6 cellular contexts compared by ENCODE assay signal in genomic region chr3:184320099-184320445, GRCh38. TPM values are rescaled to one million over a fixed set of nuclear protein-coding genes. Genes with fewer than 3 reads are reported as not detected.
DNase-seq lines count a peak whose midpoint lies in the region; ATAC-seq and TF ChIP-seq lines count a peak whose summit lies in the region.

No MANE protein-coding gene starts in this region.

- ATAC-seq in PC-3 (peak; percentile 80), GM21528 (IDR thresholded peaks at IDR 0.05; ENCODE audit: low FRiP score, unreplicated experiment) (no peak)

- H3K79me2 ChIP-seq in PC-3 (ENCODE audit: low read length): peaks cover 93% of the 10 kb centered on the region

- peaks cover 40% of the 10 kb centered on the region for H3K4me1 ChIP-seq in PC-3 (ENCODE audit: insufficient read depth, low read length)
- H3K4me1 ChIP-seq in colonic mucosa: peaks cover 15% of the 10 kb centered on the region
- H3K4me1 ChIP-seq in ovary (ENCODE audit: insufficient read depth): peaks cover 15% of the 10 kb centered on the region

- H3K9me3 ChIP-seq in PC-3 (ENCODE audit: low read length): no peaks in the 10 kb centered on the region
- H3K9me3 ChIP-seq in colonic mucosa: no peaks in the 10 kb centered on the region
- H3K9me3 ChIP-seq in ovary: no peaks in the 10 kb centered on the region

- WGBS in ovary, 3 donors: 0 to 4% (median 1%) methylated on average over 4 of the region's 4 CpGs

- TF ChIP-seq POLR2A in ovary (IDR thresholded peaks at IDR 0.05): no peak

- H3K9me2 ChIP-seq in PC-3 (replicated peaks; ENCODE audit: low read length): no peaks in the 10 kb centered on the region

- H3K27ac ChIP-seq in PC-3 (ENCODE audit: low read length): peak overlapping the region; percentile 88
- peak overlapping the region; percentile 76 for H3K27ac ChIP-seq in colonic mucosa
- H3K27ac ChIP-seq in ovary: peak overlapping the region; percentile 63 to 73

- peak overlapping the region; percentile 52 for H3K4me3 ChIP-seq in PC-3 (ENCODE audit: low read length)
- H3K4me3 ChIP-seq in colonic mucosa: no peak overlapping the region
- no peak overlapping the region for H3K4me3 ChIP-seq in ovary

- H2AFZ ChIP-seq in PC-3 (ENCODE audit: low read length): no peak overlapping the region

- H3K4me2 ChIP-seq in PC-3 (ENCODE audit: low read length): peak overlapping the region; percentile 81

- CTCF ChIA-PET in PC-3 (lab: Charles Lee): interaction anchor here (0.8 to 0.9 kb wide), 2 partner anchors 14 to 26 kb away, joined by 5 read pairs; no protein-coding TSS in a partner anchor

- H3K36me3 ChIP-seq in PC-3 (ENCODE audit: low read depth, low read length): peaks cover 73% of the 10 kb centered on the region
- peaks cover 30% of the 10 kb centered on the region for H3K36me3 ChIP-seq in colonic mucosa
- peaks cover 3% of the 10 kb centered on the region for H3K36me3 ChIP-seq in ovary

- POLR2A ChIA-PET in PC-3 (lab: Charles Lee; ENCODE audit: unreplicated experiment): interaction anchor here (0.5 kb wide), 1 partner anchor 168 kb away, joined by 8 read pairs; no protein-coding TSS in a partner anchor

- DNase-seq in DMS79 (lab: John Stamatoyannopoulos, UW) (peak; percentile 85), PC-3 (peak; percentile 98), colonic mucosa (peak; percentile 96), ovary (peak; percentile 98 to 100 (median 99)), NCI-H2227 (lab: John Stamatoyannopoulos, UW; ENCODE audit: unreplicated experiment) (no peak)

- BruUV-seq in PC-3 (replicated peaks; lab: Mats Ljungman, UMichigan): no TSS peak

- intact Hi-C loops in PC-3 (cut with micrococcal nuclease) (loop anchor here (1.0 kb wide), 1 partner anchor 12 kb away; no protein-coding TSS in a partner anchor), colonic mucosa (cut with DNase I) (no loop called here), ovary (cut with DNase I) (loop anchor here in 1 of 4 donors (10.0 kb wide), 1 partner anchor 135 kb away; the partner anchor contains the start of gene ABCF3)

- H4K20me1 ChIP-seq in PC-3 (ENCODE audit: low read length): peaks cover 76% of the 10 kb centered on the region

- TF ChIP-seq CTCF in PC-3 (conservative IDR thresholded peaks at IDR 0.05; ENCODE audit: low read depth, low read length) (no peak), colonic mucosa (IDR thresholded peaks at IDR 0.05) (no peak), ovary (IDR thresholded peaks at IDR 0.05) (no peak)

- no peaks in the 10 kb centered on the region for H3F3A ChIP-seq in PC-3 (ENCODE audit: low read length, unreplicated experiment)

- H3K27me3 ChIP-seq in PC-3 (ENCODE audit: low read length) (no peaks in the 10 kb centered on the region), colonic mucosa (no peaks in the 10 kb centered on the region), ovary (no peaks in the 10 kb centered on the region)

- TF ChIP-seq EP300 in ovary (IDR thresholded peaks at IDR 0.05): no peak

- H3K9ac ChIP-seq in PC-3 (ENCODE audit: low read length) (peak overlapping the region; percentile 46; the same call in 1 of the 2 replicates), colonic mucosa (ENCODE audit: low read depth in 2 of 2, low read length in 2 of 2) (peak overlapping the region in 1 of 2 donors; percentile 59)

RNA-seq across cellular contexts. Expression of gene EIF4G1, which starts 5.7 kb away (rescaled TPM):
- total RNA-seq in PC-3 (2014; rRNA removed) (463 and 599 TPM in 2 replicates), colonic mucosa (100 to 1,000 TPM; 263 to 524 TPM), ovary (100 to 1,000 TPM in 6 of 7 donors, 10 to 100 TPM in 1; 72.4 to 295 (median 212) TPM)
- polyA plus RNA-seq in ovary: 100 to 1,000 TPM; 110 to 159 TPM

RNA-seq across cellular contexts. Expression of gene FAM131A, which starts 17.3 kb away (rescaled TPM):
- 21.9 and 24.2 TPM in 2 replicates for total RNA-seq in PC-3 (2014; rRNA removed)
- 10 to 100 TPM; 15.0 to 22.0 TPM for total RNA-seq in colonic mucosa
- 10 to 100 TPM; 16.4 to 37.8 (median 32.9) TPM for total RNA-seq in ovary
- polyA plus RNA-seq in ovary: 10 to 100 TPM in 1 of 2 donors, 1 to 10 TPM in 1; 8.7 to 19.7 TPM

RNA-seq across cellular contexts. Expression of gene PSMD2, which starts 21.0 kb away (rescaled TPM):
- total RNA-seq in PC-3 (2014; rRNA removed) (1,057 and 1,393 TPM in 2 replicates), colonic mucosa (100 to 1,000 TPM; 166 to 298 TPM), ovary (100 to 1,000 TPM in 6 of 7 donors, 10 to 100 TPM in 1; 74.4 to 149 (median 138) TPM)
- polyA plus RNA-seq in ovary: 100 to 1,000 TPM; 119 to 177 TPM

RNA-seq across cellular contexts. Expression of gene CLCN2, which starts 41.3 kb away (rescaled TPM):
- total RNA-seq in PC-3 (2014; rRNA removed) (13.0 and 17.0 TPM in 2 replicates), colonic mucosa (10 to 100 TPM; 61.1 to 71.6 TPM), ovary (10 to 100 TPM in 4 of 7 donors, 1 to 10 TPM in 3; 5.7 to 18.0 (median 15.4) TPM)
- polyA plus RNA-seq in ovary: 10 to 100 TPM in 1 of 2 donors, 1 to 10 TPM in 1; 3.5 to 11.7 TPM

RNA-seq across cellular contexts. Expression of gene POLR2H, which starts 41.4 kb away (rescaled TPM):
- total RNA-seq in PC-3 (2014; rRNA removed) (184 and 193 TPM in 2 replicates), colonic mucosa (100 to 1,000 TPM in 1 of 2 donors, 10 to 100 TPM in 1; 98.2 to 130 TPM), ovary (10 to 100 TPM; 47.3 to 86.9 (median 60.6) TPM)
- 10 to 100 TPM; 52.6 to 67.2 TPM for polyA plus RNA-seq in ovary
